ENCODE assay signal across 23 cellular contexts in the genomic region with DNA sequence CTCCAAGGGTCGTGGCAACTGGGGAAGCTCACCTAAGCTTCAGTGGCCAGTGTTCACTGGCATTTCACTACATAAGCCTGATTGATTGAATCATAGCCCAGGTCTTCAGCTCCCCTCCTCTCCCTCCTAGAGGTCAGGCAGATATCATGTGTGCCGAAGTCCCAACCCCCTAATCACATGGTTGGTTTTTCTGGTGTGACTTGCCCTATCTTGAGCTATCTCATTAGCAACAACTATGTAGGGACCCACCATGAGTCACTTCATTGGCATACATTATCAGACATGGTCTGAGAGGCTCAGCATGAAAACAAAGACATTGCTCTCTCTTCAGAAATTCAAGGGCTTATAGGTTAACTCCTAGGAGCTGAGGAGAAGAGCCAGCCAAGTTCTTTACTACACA.
DNase-seq lines count a peak whose midpoint lies in the region; ATAC-seq and TF ChIP-seq lines count a peak whose summit lies in the region.
"Had no signal": no experiment of that assay in that cellular context is flagged by ENCODE, and none has a peak within 500 bp of the region (broad histone marks: within the 10 kb centered on the region; RNA-seq: fewer than 3 reads in every experiment).

No MANE protein-coding gene starts in this region.

- no peaks in the 10 kb centered on the region for H3K36me3 Mint-ChIP-seq in activated CD8-positive, alpha-beta memory T cell treated with anti-CD3 and anti-CD28 coated beads, Interleukin-2, amount 10 ng/mL, durations not matched to agents 7 days and 5 days
- H3K36me3 Mint-ChIP-seq: activated naive CD4-positive, alpha-beta T cell treated with anti-CD3 and anti-CD28 coated beads, Interleukin-2, amount 50 U/mL, for 72 hours; CD8-positive, alpha-beta T cell had no signal

- H3K4me3 ChIP-seq in AG04449 (ENCODE audit: low read depth, low read length), result no peak overlapping the region
- H3K4me3 ChIP-seq in choroid plexus epithelial cell (ENCODE audit: low read depth, low read length), result no peak overlapping the region
- H3K4me3 ChIP-seq: K562 had no signal

- no peak for TF ChIP-seq RAD21 in Ishikawa (IDR thresholded peaks at IDR 0.05; ENCODE audit: low read depth)

- H3K27me3 Mint-ChIP-seq in activated CD8-positive, alpha-beta memory T cell treated with anti-CD3 and anti-CD28 coated beads, Interleukin-2, amount 10 ng/mL, durations not matched to agents 7 days and 5 days, result no peaks in the 10 kb centered on the region
- H3K27me3 Mint-ChIP-seq: activated CD4-positive, alpha-beta memory T cell treated with anti-CD3 and anti-CD28 coated beads, Interleukin-2, amount 10 ng/mL, durations not matched to agents 7 days and 5 days; T-helper 17 cell had no signal

- TF ChIP-seq CTCF in AG04449 (IDR thresholded peaks at IDR 0.05; ENCODE audit: insufficient read depth, low read length, missing control alignments) (no peak), choroid plexus epithelial cell (conservative IDR thresholded peaks at IDR 0.05; ENCODE audit: low read depth, low read length) (no peak)

- no peak for ATAC-seq in activated CD8-positive, alpha-beta memory T cell treated with anti-CD3 and anti-CD28 coated beads, Interleukin-2, amount 10 ng/mL, durations not matched to agents 7 days and 5 days
- no peak for ATAC-seq in GM18517 (IDR thresholded peaks at IDR 0.05; ENCODE audit: unreplicated experiment)
- no peak for ATAC-seq in GM21526 (IDR thresholded peaks at IDR 0.05; ENCODE audit: low FRiP score, unreplicated experiment)
- ATAC-seq: activated naive CD4-positive, alpha-beta T cell treated with anti-CD3 and anti-CD28 coated beads, Interleukin-2, amount 50 U/mL, for 72 hours; activated T-cell treated with anti-CD3 and anti-CD28 coated beads, Interleukin-2, amount 50 U/mL, for 72 hours; CD8-positive, alpha-beta T cell; K562; left cardiac atrium; sciatic nerve; T-helper 17 cell; WTC11 had no signal

- no peak overlapping the region for H3K27ac Mint-ChIP-seq in activated CD8-positive, alpha-beta memory T cell treated with anti-CD3 and anti-CD28 coated beads, Interleukin-2, amount 10 ng/mL, durations not matched to agents 7 days and 5 days
- H3K27ac Mint-ChIP-seq: activated CD4-positive, alpha-beta memory T cell treated with anti-CD3 and anti-CD28 coated beads, Interleukin-2, amount 10 ng/mL, durations not matched to agents 7 days and 5 days; activated naive CD4-positive, alpha-beta T cell treated with anti-CD3 and anti-CD28 coated beads, Interleukin-2, amount 50 U/mL, for 72 hours; activated T-cell treated with anti-CD3 and anti-CD28 coated beads, Interleukin-2, amount 50 U/mL, for 72 hours; CD8-positive, alpha-beta T cell; T-helper 17 cell; WTC11 had no signal

- CTCF ChIA-PET in AG04449 (lab: Yijun Ruan, JAX), result interaction anchor here (1.1 kb wide), 1 partner anchor 11 kb away, joined by 3 read pairs; no protein-coding TSS in a partner anchor
- CTCF ChIA-PET in activated CD8-positive, alpha-beta memory T cell treated with anti-CD3 and anti-CD28 coated beads, Interleukin-2, amount 10 ng/mL, durations not matched to agents 7 days and 5 days (lab: Charles Lee), result no interaction called here

- DNase-seq in AG04449 (ENCODE audit: low read depth, low spot score) (peak; percentile 4), choroid plexus epithelial cell (ENCODE audit: low read depth) (peak; percentile 7), kidney tubule cell (ENCODE audit: low spot score) (peak; percentile 86), amygdala (lab: John Stamatoyannopoulos, UW) (no peak)
- no peak for DNase-seq in activated CD8-positive, alpha-beta memory T cell treated with anti-CD3 and anti-CD28 coated beads, Interleukin-2, amount 10 ng/mL, durations not matched to agents 7 days and 5 days
- DNase-seq: activated CD4-positive, alpha-beta memory T cell treated with anti-CD3 and anti-CD28 coated beads, Interleukin-2, amount 10 ng/mL, durations not matched to agents 7 days and 5 days; activated T-cell treated with anti-CD3 and anti-CD28 coated beads, Interleukin-2, amount 50 U/mL, for 72 hours; CD8-positive, alpha-beta T cell; HCEC 1CT; left cardiac atrium; NCI-H1092 treated with DMSO at 0.1 percent for 48 hours; NCI-H2081 treated with DMSO at 0.1 percent for 48 hours; NCI-H526 treated with DMSO at 0.1 percent for 48 hours; stimulated activated naive CD4-positive, alpha-beta T cell treated with Interleukin-2 at 50 U/mL for 16 hours; T-helper 17 cell; trophoblast cell had no signal

- H3K4me3 Mint-ChIP-seq in activated CD8-positive, alpha-beta memory T cell treated with anti-CD3 and anti-CD28 coated beads, Interleukin-2, amount 10 ng/mL, durations not matched to agents 7 days and 5 days, result no peak overlapping the region
- H3K4me3 Mint-ChIP-seq: activated CD4-positive, alpha-beta memory T cell treated with anti-CD3 and anti-CD28 coated beads, Interleukin-2, amount 10 ng/mL, durations not matched to agents 7 days and 5 days; activated T-cell treated with anti-CD3 and anti-CD28 coated beads, Interleukin-2, amount 50 U/mL, for 72 hours; CD8-positive, alpha-beta T cell; T-helper 17 cell; WTC11 had no signal

- POLR2A ChIA-PET in AG04449 (lab: Yijun Ruan, JAX), result no interaction called here

- no peaks in the 10 kb centered on the region for H3K9me3 Mint-ChIP-seq in activated CD8-positive, alpha-beta memory T cell treated with anti-CD3 and anti-CD28 coated beads, Interleukin-2, amount 10 ng/mL, durations not matched to agents 7 days and 5 days (ENCODE audit: low read depth)
- H3K9me3 Mint-ChIP-seq: CD8-positive, alpha-beta T cell had no signal

- peak; percentile 39; the same call in 1 of the 2 replicates for TF ChIP-seq EP300 in Ishikawa (IDR thresholded peaks at IDR 0.05; ENCODE audit: borderline replicate concordance)

- no peaks in the 10 kb centered on the region for H3K4me1 Mint-ChIP-seq in activated CD8-positive, alpha-beta memory T cell treated with anti-CD3 and anti-CD28 coated beads, Interleukin-2, amount 10 ng/mL, durations not matched to agents 7 days and 5 days
- H3K4me1 Mint-ChIP-seq: activated CD4-positive, alpha-beta memory T cell treated with anti-CD3 and anti-CD28 coated beads, Interleukin-2, amount 10 ng/mL, durations not matched to agents 7 days and 5 days; T-helper 17 cell had no signal

TF ChIP-seq in Ishikawa, 13 proteins besides CTCF, POLR2A, EP300 and RAD21:
- TF ChIP-seq USF1 (IDR thresholded peaks at IDR 0.05) (no peak; the same call in 1 of the 2 replicates), NFIC (IDR thresholded peaks at IDR 0.05) (no peak), CEBPB (IDR thresholded peaks at IDR 0.05) (no peak), YY1 (IDR thresholded peaks at IDR 0.05; ENCODE audit: low read depth) (no peak), TEAD4 (IDR thresholded peaks at IDR 0.05) (no peak), TAF1 (IDR thresholded peaks at IDR 0.05; ENCODE audit: low read depth) (no peak), ZBTB7A (IDR thresholded peaks at IDR 0.05; ENCODE audit: low read depth) (no peak), EGR1 (IDR thresholded peaks at IDR 0.05) (no peak), FOXM1 (IDR thresholded peaks at IDR 0.05; ENCODE audit: borderline replicate concordance, low read depth) (no peak), TCF12 (IDR thresholded peaks at IDR 0.05; ENCODE audit: low read depth) (no peak), CREB1 (IDR thresholded peaks at IDR 0.05; ENCODE audit: low read depth) (no peak)
- TF ChIP-seq, protein P1, sequence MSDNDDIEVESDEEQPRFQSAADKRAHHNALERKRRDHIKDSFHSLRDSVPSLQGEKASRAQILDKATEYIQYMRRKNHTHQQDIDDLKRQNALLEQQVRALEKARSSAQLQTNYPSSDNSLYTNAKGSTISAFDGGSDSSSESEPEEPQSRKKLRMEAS (IDR thresholded peaks at IDR 0.05), result no peak
- TF ChIP-seq, protein P2, sequence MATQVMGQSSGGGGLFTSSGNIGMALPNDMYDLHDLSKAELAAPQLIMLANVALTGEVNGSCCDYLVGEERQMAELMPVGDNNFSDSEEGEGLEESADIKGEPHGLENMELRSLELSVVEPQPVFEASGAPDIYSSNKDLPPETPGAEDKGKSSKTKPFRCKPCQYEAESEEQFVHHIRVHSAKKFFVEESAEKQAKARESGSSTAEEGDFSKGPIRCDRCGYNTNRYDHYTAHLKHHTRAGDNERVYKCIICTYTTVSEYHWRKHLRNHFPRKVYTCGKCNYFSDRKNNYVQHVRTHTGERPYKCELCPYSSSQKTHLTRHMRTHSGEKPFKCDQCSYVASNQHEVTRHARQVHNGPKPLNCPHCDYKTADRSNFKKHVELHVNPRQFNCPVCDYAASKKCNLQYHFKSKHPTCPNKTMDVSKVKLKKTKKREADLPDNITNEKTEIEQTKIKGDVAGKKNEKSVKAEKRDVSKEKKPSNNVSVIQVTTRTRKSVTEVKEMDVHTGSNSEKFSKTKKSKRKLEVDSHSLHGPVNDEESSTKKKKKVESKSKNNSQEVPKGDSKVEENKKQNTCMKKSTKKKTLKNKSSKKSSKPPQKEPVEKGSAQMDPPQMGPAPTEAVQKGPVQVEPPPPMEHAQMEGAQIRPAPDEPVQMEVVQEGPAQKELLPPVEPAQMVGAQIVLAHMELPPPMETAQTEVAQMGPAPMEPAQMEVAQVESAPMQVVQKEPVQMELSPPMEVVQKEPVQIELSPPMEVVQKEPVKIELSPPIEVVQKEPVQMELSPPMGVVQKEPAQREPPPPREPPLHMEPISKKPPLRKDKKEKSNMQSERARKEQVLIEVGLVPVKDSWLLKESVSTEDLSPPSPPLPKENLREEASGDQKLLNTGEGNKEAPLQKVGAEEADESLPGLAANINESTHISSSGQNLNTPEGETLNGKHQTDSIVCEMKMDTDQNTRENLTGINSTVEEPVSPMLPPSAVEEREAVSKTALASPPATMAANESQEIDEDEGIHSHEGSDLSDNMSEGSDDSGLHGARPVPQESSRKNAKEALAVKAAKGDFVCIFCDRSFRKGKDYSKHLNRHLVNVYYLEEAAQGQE (IDR thresholded peaks at IDR 0.05; ENCODE audit: low read depth), result no peak

Comparison
In these comparisons a context has a peak if more than half of its experiments do, and no peak if none do; other contexts are left out.
1. DNase-seq: peak in AG04449 (single experiment), choroid plexus epithelial cell (single experiment) and kidney tubule cell (single experiment); none in activated CD8-positive, alpha-beta memory T cell treated with anti-CD3 and anti-CD28 coated beads, Interleukin-2, amount 10 ng/mL, durations not matched to agents 7 days and 5 days (single experiment) and amygdala (0 of 56).